9 cellular contexts compared by ENCODE assay signal in genomic region chr6:105459049-105459448, GRCh38. TPM values are rescaled to one million over a fixed set of nuclear protein-coding genes. Genes with fewer than 3 reads are reported as not detected.
DNase-seq lines count a peak whose midpoint lies in the region; ATAC-seq, FAIRE-seq and TF ChIP-seq lines count a peak whose summit lies in the region.
"Had no signal": no experiment of that assay in that cellular context is flagged by ENCODE, and none has a peak within 500 bp of the region (broad histone marks: within the 10 kb centered on the region; RNA-seq: fewer than 3 reads in every experiment).

No MANE protein-coding gene starts in this region.

- H3K27ac ChIP-seq in endothelial cell of umbilical vein (ENCODE audit: insufficient read depth, low read depth, low read length) = peak overlapping the region; percentile 81
- no peak overlapping the region for H3K27ac ChIP-seq in sigmoid colon

- H3K36me3 Mint-ChIP-seq in HFFc6 (ENCODE audit: low read depth) = peaks cover 7% of the 10 kb centered on the region; the same call in 1 of the 2 replicates

- no peak overlapping the region for H3K27ac Mint-ChIP-seq in HFFc6

- H3K9me3 ChIP-seq in endothelial cell of umbilical vein (replicated peaks; ENCODE audit: control insufficient read depth, insufficient read depth, low read length) = no peaks in the 10 kb centered on the region
- no peaks in the 10 kb centered on the region for H3K9me3 ChIP-seq in sigmoid colon

- no peak for FAIRE-seq in endothelial cell of umbilical vein (lab: Jason Lieb, UNC)
- FAIRE-seq: islet of Langerhans had no signal

- peak overlapping the region; percentile 61 for H3K4me2 ChIP-seq in endothelial cell of umbilical vein (ENCODE audit: insufficient read depth, low read length)

- H3K4me3 ChIP-seq in endothelial cell of umbilical vein (replicated peaks in 1 of 3; ENCODE audit: insufficient read depth in 1 of 3, low read depth in 1 of 3, low read length in 3 of 3) = no peak overlapping the region
- no peak overlapping the region for H3K4me3 ChIP-seq in sigmoid colon

- no TSS peak for BruUV-seq in endothelial cell of umbilical vein (replicated peaks; lab: Mats Ljungman, UMichigan)

- no peaks in the 10 kb centered on the region for H3K27me3 ChIP-seq in endothelial cell of umbilical vein (ENCODE audit: control insufficient read depth in 2 of 2, insufficient read depth in 2 of 2, low read length in 2 of 2)
- no peaks in the 10 kb centered on the region for H3K27me3 ChIP-seq in sigmoid colon

- H3K9me1 ChIP-seq in endothelial cell of umbilical vein (replicated peaks; ENCODE audit: control insufficient read depth, extremely low read depth, insufficient read depth, low read length) = no peaks in the 10 kb centered on the region

- H3K27me3 Mint-ChIP-seq in HFFc6 (ENCODE audit: insufficient read depth) = no peaks in the 10 kb centered on the region

- CTCF ChIA-PET in endothelial cell of umbilical vein (lab: Charles Lee) = interaction anchor here (1.2 to 2.4 kb wide), 3 partner anchors 10 to 27 kb away, joined by 3 to 18 read pairs (median 12); no protein-coding TSS in a partner anchor

- POLR2A ChIA-PET in endothelial cell of umbilical vein (lab: Charles Lee) = interaction anchor here (1.5 kb wide), 1 partner anchor 26 kb away, joined by 5 read pairs; no protein-coding TSS in a partner anchor

- H3K36me3 ChIP-seq in endothelial cell of umbilical vein (ENCODE audit: control insufficient read depth in 2 of 2, extremely low read depth in 1 of 2, insufficient read depth in 2 of 2, low read length in 2 of 2) (no peaks in the 10 kb centered on the region), sigmoid colon (no peaks in the 10 kb centered on the region)

- H4K20me1 ChIP-seq in endothelial cell of umbilical vein (replicated peaks; ENCODE audit: control insufficient read depth, extremely low read depth, insufficient read depth, low read length) = no peaks in the 10 kb centered on the region

- 82 to 84% methylated on average over 9 of the region's 9 CpGs for WGBS in sigmoid colon, 2 donors

- ATAC-seq in GM18498 (IDR thresholded peaks at IDR 0.05; ENCODE audit: unreplicated experiment) = peak; percentile 88
- peak; percentile 92 for ATAC-seq in HG03442 (IDR thresholded peaks at IDR 0.05; ENCODE audit: unreplicated experiment)

- no peak overlapping the region for H3K4me3 Mint-ChIP-seq in HFFc6

- H2AFZ ChIP-seq in endothelial cell of umbilical vein (ENCODE audit: low read depth, low read length) = peak overlapping the region; percentile 50

- dilution Hi-C loops in endothelial cell of umbilical vein (cut with MboI; ENCODE audit: extremely low pct_ligation_motif_present, low sequenced_read_pairs) = no loop called here

- no peak for TF ChIP-seq EP300 in sigmoid colon (IDR thresholded peaks at IDR 0.05)

- no peaks in the 10 kb centered on the region for H3K79me2 ChIP-seq in endothelial cell of umbilical vein (ENCODE audit: control insufficient read depth, insufficient read depth, low read length)

- no peaks in the 10 kb centered on the region for H3K9me3 Mint-ChIP-seq in HFFc6

- DNase-seq in GM20000 (ENCODE audit: low spot score) (peak; percentile 55), endothelial cell of umbilical vein (ENCODE audit: low read depth, low spot score) (peak; percentile 22), NOMO-1 treated with DMSO at 0.1 percent for 48 hours (lab: John Stamatoyannopoulos, UW; ENCODE audit: unreplicated experiment) (no peak), HFFc6 (no peak), mesenteric fat pad (ENCODE audit: low spot score) (no peak), sigmoid colon (no peak)

- H3K9ac ChIP-seq in endothelial cell of umbilical vein (replicated peaks; ENCODE audit: extremely low read depth, insufficient read depth, low read length) = no peak overlapping the region

- intact Hi-C loops in endothelial cell of umbilical vein (cut with micrococcal nuclease) = no loop called here
- intact Hi-C loops in sigmoid colon (cut with DNase I) = no loop called here

- TF ChIP-seq POLR2A in endothelial cell of umbilical vein (IDR thresholded peaks at IDR 0.05; ENCODE audit: low read depth, low read length) (no peak), sigmoid colon (IDR thresholded peaks at IDR 0.05) (no peak)

- TF ChIP-seq CTCF in GM20000 (IDR thresholded peaks at IDR 0.05; ENCODE audit: extremely low read depth, missing control alignments) (no peak), endothelial cell of umbilical vein (IDR thresholded peaks at IDR 0.05; ENCODE audit: extremely low read depth in 1 of 2, insufficient read depth in 1 of 2, low read depth in 1 of 2, low read length in 2 of 2) (no peak), HFFc6 (IDR thresholded peaks at IDR 0.05) (no peak), sigmoid colon (IDR thresholded peaks at IDR 0.05) (no peak)

- H3K4me1 Mint-ChIP-seq in HFFc6 (ENCODE audit: low read depth) = peaks cover 28% of the 10 kb centered on the region

- H3K4me1 ChIP-seq in endothelial cell of umbilical vein (ENCODE audit: control insufficient read depth, extremely low read depth, insufficient read depth, low read length) (peaks cover 25% of the 10 kb centered on the region), sigmoid colon (no peaks in the 10 kb centered on the region)

TF ChIP-seq in endothelial cell of umbilical vein, 7 proteins besides CTCF, POLR2A, EP300 and RAD21:
- no peak for TF ChIP-seq POLR2AphosphoS5 (IDR thresholded peaks at IDR 0.05; ENCODE audit: insufficient read depth, low read depth, low read length)
- no peak for TF ChIP-seq JUN (IDR thresholded peaks at IDR 0.05; ENCODE audit: borderline replicate concordance, insufficient read depth, insufficient read length, low read depth)
- no peak for TF ChIP-seq FOS (IDR thresholded peaks at IDR 0.05; ENCODE audit: borderline replicate concordance, insufficient read depth, low read length)
- no peak for TF ChIP-seq GATA2 (IDR thresholded peaks at IDR 0.05; ENCODE audit: insufficient read depth, insufficient read length, low read depth, low read length)
- no peak for TF ChIP-seq MYC (IDR thresholded peaks at IDR 0.05; ENCODE audit: low read depth, low read length)
- TF ChIP-seq EZH2 (IDR thresholded peaks at IDR 0.05; ENCODE audit: borderline replicate concordance, low read depth, low read length, severe bottlenecking) = no peak
- TF ChIP-seq, protein P1, sequence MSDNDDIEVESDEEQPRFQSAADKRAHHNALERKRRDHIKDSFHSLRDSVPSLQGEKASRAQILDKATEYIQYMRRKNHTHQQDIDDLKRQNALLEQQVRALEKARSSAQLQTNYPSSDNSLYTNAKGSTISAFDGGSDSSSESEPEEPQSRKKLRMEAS (IDR thresholded peaks at IDR 0.05; ENCODE audit: insufficient read depth, insufficient read length) = no peak

RNA-seq across cellular contexts. Expression of gene PREP, which starts 56.2 kb away (rescaled TPM):
- total RNA-seq in endothelial cell of umbilical vein (37.7 and 40.7 TPM in 2 replicates), mesenteric fat pad (35.8 TPM), sigmoid colon (10 to 100 TPM; 14.1 to 23.5 (median 21.1) TPM)
- polyA plus RNA-seq in endothelial cell of umbilical vein (11.9 and 17.2 TPM in 2 replicates), sigmoid colon (10 to 100 TPM; 37.2 to 47.9 (median 44.6) TPM)
- polyA plus RNA-seq in endothelial cell of umbilical vein (2011; cell fraction: cytosol; rRNA removed) = 20.4 and 21.1 TPM in 2 replicates
- 29.1 and 29.4 TPM in 2 replicates for polyA plus RNA-seq in endothelial cell of umbilical vein (2011; cell fraction: nucleus; rRNA removed)
- polyA plus RNA-seq in endothelial cell of umbilical vein (2012) = 33.7 and 42.4 TPM in 2 replicates
- 29.3 and 30.3 TPM in 2 replicates for polyA minus RNA-seq in endothelial cell of umbilical vein
- polyA minus RNA-seq in endothelial cell of umbilical vein (2011; cell fraction: cytosol; rRNA and poly(A)+ RNA removed) = 9.0 TPM
- 36.1 and 42.4 TPM in 2 replicates for polyA minus RNA-seq in endothelial cell of umbilical vein (2011; cell fraction: nucleus; rRNA and poly(A)+ RNA removed)
- 10 to 100 TPM; 35.4 to 42.1 (median 36.8) TPM for total RNA-seq in HFFc6 (2021; fragmentation: NEBNext Ultra II Directional; extraction: Animal tissue kit (Norgen Biotek cat#: 25700))

Comparison
In these comparisons a context has a peak if more than half of its experiments do, and no peak if none do; other contexts are left out.
1. DNase-seq: peak in GM20000 (single experiment) and endothelial cell of umbilical vein (single experiment); none in NOMO-1 treated with DMSO at 0.1 percent for 48 hours (single experiment), HFFc6 (single experiment), mesenteric fat pad (single experiment) and sigmoid colon (single experiment).